1 cellular context compared by ENCODE assay signal in the genomic region with DNA sequence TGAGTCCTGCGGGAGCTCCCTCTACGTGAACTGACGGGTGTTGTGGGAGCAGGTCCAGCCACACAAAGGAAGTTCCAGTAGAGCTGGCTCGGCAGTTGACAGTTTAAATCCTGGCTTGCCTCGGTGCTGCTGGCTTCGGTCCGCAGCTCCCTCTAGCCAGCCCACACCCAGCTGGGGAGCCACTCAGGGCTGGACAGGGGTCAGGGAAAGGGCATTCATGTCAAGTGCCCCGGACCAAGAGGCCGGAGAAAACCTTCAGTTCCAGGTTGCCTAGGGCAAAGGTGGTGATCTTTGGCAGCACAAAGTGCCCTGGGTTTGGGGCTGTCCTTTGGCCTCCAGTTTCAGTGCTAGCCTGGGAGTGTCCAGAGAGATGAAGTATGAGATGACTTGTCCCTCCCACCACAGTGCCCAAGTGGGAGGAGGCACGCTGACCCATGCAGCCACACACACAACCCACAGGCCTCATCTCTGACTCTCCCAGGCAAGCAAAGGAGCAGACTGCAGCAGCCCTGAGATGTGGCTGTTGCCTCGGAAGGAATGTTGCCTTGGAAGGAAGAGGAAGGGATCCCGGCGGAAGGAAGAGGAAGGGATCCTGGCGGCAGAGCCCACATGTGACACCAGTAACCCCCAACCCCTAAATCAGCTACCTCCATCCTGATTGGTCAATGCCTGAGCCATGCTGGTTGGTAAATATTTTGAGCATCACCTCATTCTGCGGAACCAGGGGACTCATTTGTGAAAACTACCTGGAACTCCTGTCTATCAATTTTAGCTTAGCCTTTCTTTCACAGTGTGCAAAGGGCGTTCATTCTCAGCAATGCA.
TF ChIP-seq lines count a peak whose summit lies in the region.

No MANE protein-coding gene starts in this region.

TF ChIP-seq in H1, 55 proteins besides CTCF, POLR2A, EP300 and RAD21 (continued from another document):
- TF ChIP-seq RNF2 (IDR thresholded peaks at IDR 0.05; ENCODE audit: borderline replicate concordance, low read depth, low read length, missing control alignments, poor library complexity, severe bottlenecking) (no peak), MAFK (IDR thresholded peaks at IDR 0.05; ENCODE audit: low read depth, low read length) (no peak), CHD7 (IDR thresholded peaks at IDR 0.05; ENCODE audit: insufficient replicate concordance, low read length) (no peak), ASH2L (IDR thresholded peaks at IDR 0.05; ENCODE audit: low read length) (no peak), TCF12 (IDR thresholded peaks at IDR 0.05; ENCODE audit: low read depth, low read length) (no peak), CBX5 (IDR thresholded peaks at IDR 0.05; ENCODE audit: low read depth, low read length) (no peak), SP4 (IDR thresholded peaks at IDR 0.05; ENCODE audit: low read length) (no peak), HDAC6 (IDR thresholded peaks at IDR 0.05; ENCODE audit: low read depth, low read length) (no peak), ZNF274 (IDR thresholded peaks at IDR 0.05; ENCODE audit: borderline replicate concordance, extremely low read depth, low read length) (no peak), EGR1 (IDR thresholded peaks at IDR 0.05; ENCODE audit: borderline replicate concordance, low read depth, low read length) (no peak), SRF (IDR thresholded peaks at IDR 0.05; ENCODE audit: low read depth, low read length) (no peak)
